Comparison of ENCODE assay signal across 8 cellular contexts in genomic region chr11:69918938-69919650, GRCh38.
DNase-seq lines count a peak whose midpoint lies in the region; ATAC-seq and TF ChIP-seq lines count a peak whose summit lies in the region.

No MANE protein-coding gene starts in this region.

- H4K20me1 ChIP-seq in H9 (ENCODE audit: control insufficient read depth, insufficient read depth, insufficient read length), result no peaks in the 10 kb centered on the region

- no peaks in the 10 kb centered on the region; the same call in 1 of the 2 replicates for H3K4me1 ChIP-seq in H9 (ENCODE audit: insufficient read depth, low read length)
- H3K4me1 ChIP-seq in thoracic aorta (ENCODE audit: control insufficient read depth in 1 of 2, low read depth in 2 of 2), result peaks cover 20 to 53% of the 10 kb centered on the region in 2 donors

- peaks cover 4 to 10% of the 10 kb centered on the region in 2 experiments; a peak in 3 of 4 replicates for H3K4me1 Mint-ChIP-seq in H9
- H3K4me1 Mint-ChIP-seq in activated T-helper 17 cell treated with anti-CD3 and anti-CD28 coated beads, Interleukin-2, amount 50 U/mL, for 72 hours, result peaks cover 9% of the 10 kb centered on the region

- H3K9ac ChIP-seq in H9 (ENCODE audit: extremely low read depth, insufficient read length, low read length), result no peak overlapping the region

- no peak overlapping the region for H3T11ph ChIP-seq in H9 (ENCODE audit: low read length)

- H3K23ac ChIP-seq in H9 (ENCODE audit: insufficient read length, low read depth, low read length), result no peak overlapping the region

- H3K9me3 Mint-ChIP-seq in H9, result peaks cover 0 to 8% of the 10 kb centered on the region in 2 experiments; a peak in 1 of 5 replicates
- H3K9me3 Mint-ChIP-seq in activated T-helper 17 cell treated with anti-CD3 and anti-CD28 coated beads, Interleukin-2, amount 50 U/mL, for 72 hours, result no peaks in the 10 kb centered on the region

- no peak overlapping the region for H3K4me3 Mint-ChIP-seq in H9
- no peak overlapping the region for H3K4me3 Mint-ChIP-seq in activated T-helper 17 cell treated with anti-CD3 and anti-CD28 coated beads, Interleukin-2, amount 50 U/mL, for 72 hours

- no peak overlapping the region for H3K4me3 ChIP-seq in fibroblast of villous mesenchyme (ENCODE audit: low read depth, low read length)
- H3K4me3 ChIP-seq in thoracic aorta, result peak overlapping the region; percentile 14

- DNase-seq in AML-193 (lab: John Stamatoyannopoulos, UW) (peak; percentile 10 to 44), H9 (peak; percentile 85), RKO (ENCODE audit: low spot score) (peak; percentile 52), fibroblast of villous mesenchyme (ENCODE audit: low read depth) (peak; percentile 60), occipital lobe (lab: John Stamatoyannopoulos, UW) (peak; percentile 32), thoracic aorta (ENCODE audit: low spot score) (peak; percentile 29)

- no peak overlapping the region for H4K91ac ChIP-seq in H9 (ENCODE audit: insufficient read length, low read depth, low read length)

- H3K4me2 ChIP-seq in H9 (ENCODE audit: insufficient read depth, insufficient read length, low read length), result no peak overlapping the region

- H3K4ac ChIP-seq in H9 (ENCODE audit: low read depth, low read length), result no peak overlapping the region

- H3K27ac ChIP-seq in H9 (ENCODE audit: insufficient read length, low read depth, low read length) (no peak overlapping the region), thoracic aorta (peak overlapping the region; percentile 99 to 100)

- H3K79me2 ChIP-seq in H9 (ENCODE audit: insufficient read depth, low read length), result no peaks in the 10 kb centered on the region

- no peaks in the 10 kb centered on the region for H3K23me2 ChIP-seq in H9 (ENCODE audit: insufficient read length, low read depth, low read length, poor library complexity, severe bottlenecking)

- H3K79me1 ChIP-seq in H9 (ENCODE audit: insufficient read depth, low read depth, low read length, poor library complexity, severe bottlenecking), result no peaks in the 10 kb centered on the region

- H3K36me3 ChIP-seq in thoracic aorta, result no peaks in the 10 kb centered on the region

- no peak overlapping the region for H2BK20ac ChIP-seq in H9 (ENCODE audit: low read depth, low read length, poor library complexity, severe bottlenecking)

- no peak overlapping the region for H2BK5ac ChIP-seq in H9 (ENCODE audit: insufficient read length, low read length)

- H3K9me3 ChIP-seq in H9 (ENCODE audit: control insufficient read depth, low read depth, low read length) (no peaks in the 10 kb centered on the region), thoracic aorta (no peaks in the 10 kb centered on the region)

- TF ChIP-seq CTCF in H9 (conservative IDR thresholded peaks at IDR 0.05) (peak; percentile 98), fibroblast of villous mesenchyme (IDR thresholded peaks at IDR 0.05; ENCODE audit: insufficient read depth, low read depth, low read length) (peak; percentile 86), thoracic aorta (IDR thresholded peaks at IDR 0.05) (peak; percentile 97)

- no CpG with 5 or more reads among the region's 32 CpGs for WGBS in H9 (ENCODE audit: extremely low coverage, insufficient read length, low lambda C conversion rate)

- no peak overlapping the region for H3K14ac ChIP-seq in H9 (ENCODE audit: insufficient read depth, low read length)

- no peak overlapping the region for H4K5ac ChIP-seq in H9 (ENCODE audit: insufficient read length, low read depth, low read length)

- no peaks in the 10 kb centered on the region for H3K36me3 Mint-ChIP-seq in H9 (ENCODE audit: insufficient read depth in 1 of 3, low read depth in 3 of 3)
- H3K36me3 Mint-ChIP-seq in activated T-helper 17 cell treated with anti-CD3 and anti-CD28 coated beads, Interleukin-2, amount 50 U/mL, for 72 hours (ENCODE audit: low read depth), result no peaks in the 10 kb centered on the region

- no peak overlapping the region for H3K56ac ChIP-seq in H9 (ENCODE audit: insufficient read length, low read depth, low read length)

- H4K8ac ChIP-seq in H9 (replicated peaks; ENCODE audit: insufficient read length, low read depth, low read length), result no peak overlapping the region

- H3K27me3 Mint-ChIP-seq in H9 (ENCODE audit: low read depth), result peaks cover 58% of the 10 kb centered on the region
- H3K27me3 Mint-ChIP-seq in activated T-helper 17 cell treated with anti-CD3 and anti-CD28 coated beads, Interleukin-2, amount 50 U/mL, for 72 hours, result peaks cover 35% of the 10 kb centered on the region

- ATAC-seq in activated T-helper 17 cell treated with anti-CD3 and anti-CD28 coated beads, Interleukin-2, amount 50 U/mL, for 72 hours (replicated peaks), result peak; percentile 62
- ATAC-seq in thoracic aorta (ENCODE audit: insufficient number of reproducible peaks, low FRiP score, low read depth) (peak; percentile 54), GM18517 (IDR thresholded peaks at IDR 0.05; ENCODE audit: unreplicated experiment) (no peak)

- no peak overlapping the region for H2AFZ ChIP-seq in H9 (ENCODE audit: low read length)

- H3K27me3 ChIP-seq in H9 (ENCODE audit: insufficient read depth, low read length) (no peaks in the 10 kb centered on the region; the same call in 1 of the 2 replicates), thoracic aorta (replicated peaks; ENCODE audit: insufficient read depth) (no peaks in the 10 kb centered on the region)

- H3K18ac ChIP-seq in H9 (ENCODE audit: insufficient read length, low read depth, low read length), result peak overlapping the region; percentile 5

- no peak overlapping the region for H2BK120ac ChIP-seq in H9 (ENCODE audit: low read depth, low read length, poor library complexity, severe bottlenecking)

- no peak overlapping the region for H3K27ac Mint-ChIP-seq in H9
- H3K27ac Mint-ChIP-seq in activated T-helper 17 cell treated with anti-CD3 and anti-CD28 coated beads, Interleukin-2, amount 50 U/mL, for 72 hours, result no peak overlapping the region

- no peak overlapping the region for H2BK12ac ChIP-seq in H9 (ENCODE audit: insufficient read length, low read depth, low read length)

- H2AK5ac ChIP-seq in H9 (ENCODE audit: insufficient read length, low read length), result no peak overlapping the region

- no peak overlapping the region for H2BK15ac ChIP-seq in H9 (ENCODE audit: low read depth, low read length)

Comparison
In these comparisons a context has a peak if more than half of its experiments do, and no peak if none do; other contexts are left out.
1. DNase-seq: peak in every context shown above with its lines; median percentile 85 in H9; 60 in fibroblast of villous mesenchyme; 52 in RKO; 32 in occipital lobe; 29 in thoracic aorta; 27 in AML-193.